1 cellular context compared by ENCODE assay signal in genomic region chr21:39185157-39185556, GRCh38.
TF ChIP-seq lines count a peak whose summit lies in the region.

No MANE protein-coding gene starts in this region.

TF ChIP-seq in K562, 482 proteins besides CTCF, POLR2A, EP300 and RAD21:
- TF ChIP-seq ZNF707 (CRISPR knock-in tag; conservative IDR thresholded peaks at IDR 0.05), result no peak
- TF ChIP-seq ATF6 (CRISPR knock-in tag; IDR thresholded peaks at IDR 0.05), result no peak
- TF ChIP-seq ZNF354B (CRISPR knock-in tag; IDR thresholded peaks at IDR 0.05), result no peak
- TF ChIP-seq RBM34 (IDR thresholded peaks at IDR 0.05; ENCODE audit: borderline replicate concordance, insufficient read depth, low read length), result no peak
- TF ChIP-seq ZNF79 (CRISPR knock-in tag; IDR thresholded peaks at IDR 0.05; ENCODE audit: low read depth), result no peak
- TF ChIP-seq KDM5B (IDR thresholded peaks at IDR 0.05; ENCODE audit: insufficient replicate concordance, low read depth, low read length), result no peak
- TF ChIP-seq CSDE1 (IDR thresholded peaks at IDR 0.05), result 0 out of 4 replicates have a peak, but pooled peaks of 1 of the 2 experiments have one; percentile 4
- no peak for TF ChIP-seq ID3 (CRISPR knock-in tag; IDR thresholded peaks at IDR 0.05)
- TF ChIP-seq ID3 (tag; IDR thresholded peaks at IDR 0.05), result no peak
- no peak for TF ChIP-seq ZNF780A (CRISPR knock-in tag; IDR thresholded peaks at IDR 0.05)
- TF ChIP-seq HNRNPL (IDR thresholded peaks at IDR 0.05; ENCODE audit: low read depth, low read length), result 0 out of 2 replicates have a peak, but pooled peaks have one; percentile 65
- TF ChIP-seq POLR2AphosphoS5 (IDR thresholded peaks at IDR 0.05; ENCODE audit: control insufficient read depth, insufficient read depth, low read depth, low read length), result no peak
- no peak for TF ChIP-seq KDM2B (CRISPR knock-in tag; IDR thresholded peaks at IDR 0.05)
